12 cellular contexts compared by ENCODE assay signal in genomic region chr13:23753523-23753922, GRCh38.
DNase-seq lines count a peak whose midpoint lies in the region; ATAC-seq and TF ChIP-seq lines count a peak whose summit lies in the region.
"Had no signal": no experiment of that assay in that cellular context is flagged by ENCODE, and none has a peak within 500 bp of the region (broad histone marks: within the 10 kb centered on the region; RNA-seq: fewer than 3 reads in every experiment).

No MANE protein-coding gene starts in this region.

- no peak overlapping the region for H3K9ac ChIP-seq in NT2/D1 (ENCODE audit: insufficient read length, low read depth)

- H3K9me3 ChIP-seq in NT2/D1 (ENCODE audit: insufficient read depth, low read length): no peaks in the 10 kb centered on the region
- no peaks in the 10 kb centered on the region for H3K9me3 ChIP-seq in naive thymus-derived CD4-positive, alpha-beta T cell (ENCODE audit: control insufficient read depth in 2 of 3, low read length in 3 of 3)
- H3K9me3 ChIP-seq in sigmoid colon: no peaks in the 10 kb centered on the region

- TF ChIP-seq CTCF in epithelial cell of esophagus (IDR thresholded peaks at IDR 0.05; ENCODE audit: insufficient read depth, low read depth, low read length, missing control alignments) (no peak), sigmoid colon (IDR thresholded peaks at IDR 0.05) (no peak)

- CTCF ChIA-PET in naive thymus-derived CD4-positive, alpha-beta T cell (lab: Charles Lee): no interaction called here

- peaks cover 10 to 28% (median 15%) of the 10 kb centered on the region in 7 donors for H3K4me1 Mint-ChIP-seq in naive thymus-derived CD4-positive, alpha-beta T cell

- H3K4me1 ChIP-seq in NT2/D1 (ENCODE audit: insufficient read depth, insufficient read length) (peaks cover 2% of the 10 kb centered on the region), sigmoid colon (no peaks in the 10 kb centered on the region)
- H3K4me1 ChIP-seq in naive thymus-derived CD4-positive, alpha-beta T cell (ENCODE audit: control insufficient read depth in 2 of 2, insufficient read depth in 2 of 2, low read length in 2 of 2): peaks cover 0 to 5% of the 10 kb centered on the region in 2 donors

- WGBS in sigmoid colon, 2 donors: 10 to 39% methylated on average over 1 of the region's 1 CpG

- H3K27ac Mint-ChIP-seq in naive thymus-derived CD4-positive, alpha-beta T cell: peak overlapping the region in 7 of 9 donors; percentile 29 to 87 (median 63)
- H3K27ac Mint-ChIP-seq: activated CD4-positive, alpha-beta T cell treated with anti-CD3 and anti-CD28 coated beads, Interleukin-2, amount 10 ng/mL, durations not matched to agents 7 days and 5 days; activated naive CD8-positive, alpha-beta T cell treated with anti-CD3 and anti-CD28 coated beads, Interleukin-2, amount 10 ng/mL, durations not matched to agents 7 days and 5 days had no signal

- no peaks in the 10 kb centered on the region for H3K27me3 ChIP-seq in NT2/D1 (ENCODE audit: insufficient read depth, insufficient read length)
- no peaks in the 10 kb centered on the region for H3K27me3 ChIP-seq in naive thymus-derived CD4-positive, alpha-beta T cell (ENCODE audit: control insufficient read depth in 2 of 2, insufficient read depth in 2 of 2, low read length in 2 of 2)
- H3K27me3 ChIP-seq in sigmoid colon: no peaks in the 10 kb centered on the region

- no peak for TF ChIP-seq EP300 in sigmoid colon (IDR thresholded peaks at IDR 0.05)

- H3K4me3 Mint-ChIP-seq in naive thymus-derived CD4-positive, alpha-beta T cell: peak overlapping the region in 1 of 10 donors; percentile 9
- H3K4me3 Mint-ChIP-seq: activated CD4-positive, alpha-beta T cell treated with anti-CD3 and anti-CD28 coated beads, Interleukin-2, amount 10 ng/mL, durations not matched to agents 7 days and 5 days; activated naive CD8-positive, alpha-beta T cell treated with anti-CD3 and anti-CD28 coated beads, Interleukin-2, amount 10 ng/mL, durations not matched to agents 7 days and 5 days had no signal

- H3K4me3 ChIP-seq in NT2/D1 (ENCODE audit: insufficient read length, low read depth) (no peak overlapping the region), epithelial cell of esophagus (ENCODE audit: low read length) (no peak overlapping the region), sigmoid colon (no peak overlapping the region)
- no peak overlapping the region for H3K4me3 ChIP-seq in naive thymus-derived CD4-positive, alpha-beta T cell (ENCODE audit: low read length)

- no peaks in the 10 kb centered on the region for H3K9me3 Mint-ChIP-seq in naive thymus-derived CD4-positive, alpha-beta T cell
- H3K9me3 Mint-ChIP-seq: activated CD4-positive, alpha-beta T cell treated with anti-CD3 and anti-CD28 coated beads, Interleukin-2, amount 10 ng/mL, durations not matched to agents 7 days and 5 days; activated naive CD8-positive, alpha-beta T cell treated with anti-CD3 and anti-CD28 coated beads, Interleukin-2, amount 10 ng/mL, durations not matched to agents 7 days and 5 days had no signal

- DNase-seq in DMS53 (lab: John Stamatoyannopoulos, UW) (peak; percentile 85), NT2/D1 (ENCODE audit: low read depth, low spot score) (peak; percentile 15), epithelial cell of esophagus (ENCODE audit: low read depth) (peak; percentile 66), GOT3 (lab: John Stamatoyannopoulos, UW) (no peak), GM03348 (ENCODE audit: low spot score) (no peak), sigmoid colon (no peak), occipital lobe (lab: John Stamatoyannopoulos, UW) (no peak)
- no peak for DNase-seq in naive thymus-derived CD4-positive, alpha-beta T cell
- DNase-seq: activated CD4-positive, alpha-beta T cell treated with anti-CD3 and anti-CD28 coated beads, Interleukin-2, amount 10 ng/mL, durations not matched to agents 7 days and 5 days; activated naive CD8-positive, alpha-beta T cell treated with anti-CD3 and anti-CD28 coated beads, Interleukin-2, amount 10 ng/mL, durations not matched to agents 7 days and 5 days; NCI-H1417 had no signal

- POLR2A ChIA-PET in naive thymus-derived CD4-positive, alpha-beta T cell (lab: Charles Lee): no interaction called here

- H3K27ac ChIP-seq in naive thymus-derived CD4-positive, alpha-beta T cell (ENCODE audit: low read depth, low read length): no peak overlapping the region
- peak overlapping the region in 1 of 4 donors; percentile 19 for H3K27ac ChIP-seq in sigmoid colon

- H3K36me3 ChIP-seq in NT2/D1 (ENCODE audit: insufficient read depth, insufficient read length, low read length) (peaks cover 3% of the 10 kb centered on the region), sigmoid colon (peaks cover 0 to 5% (median 0%) of the 10 kb centered on the region in 4 donors)
- H3K36me3 ChIP-seq in naive thymus-derived CD4-positive, alpha-beta T cell (ENCODE audit: control insufficient read depth in 2 of 3, insufficient read depth in 3 of 3, low read length in 3 of 3): no peaks in the 10 kb centered on the region

- peaks cover 0 to 24% (median 3%) of the 10 kb centered on the region in 5 donors for H3K36me3 Mint-ChIP-seq in naive thymus-derived CD4-positive, alpha-beta T cell

- intact Hi-C loops in naive thymus-derived CD4-positive, alpha-beta T cell (cut with micrococcal nuclease): no loop called here
- intact Hi-C loops in sigmoid colon (cut with DNase I): no loop called here

- no peak for ATAC-seq in naive thymus-derived CD4-positive, alpha-beta T cell
- ATAC-seq: Panc1 had no signal

- TF ChIP-seq POLR2A in sigmoid colon (IDR thresholded peaks at IDR 0.05): no peak

- peaks cover 0 to 5% (median 0%) of the 10 kb centered on the region in 5 donors for H3K27me3 Mint-ChIP-seq in naive thymus-derived CD4-positive, alpha-beta T cell
- H3K27me3 Mint-ChIP-seq: activated CD4-positive, alpha-beta T cell treated with anti-CD3 and anti-CD28 coated beads, Interleukin-2, amount 10 ng/mL, durations not matched to agents 7 days and 5 days; activated naive CD8-positive, alpha-beta T cell treated with anti-CD3 and anti-CD28 coated beads, Interleukin-2, amount 10 ng/mL, durations not matched to agents 7 days and 5 days had no signal

Comparison
In these comparisons a context has a peak if more than half of its experiments do, and no peak if none do; other contexts are left out.
1. DNase-seq: peak in DMS53 (single experiment), NT2/D1 (single experiment) and epithelial cell of esophagus (single experiment); none in naive thymus-derived CD4-positive, alpha-beta T cell (0 of 9), GOT3 (single experiment), GM03348 (single experiment), sigmoid colon (single experiment) and occipital lobe (single experiment).